Comparison of ENCODE assay signal across 22 cellular contexts in the genomic region with DNA sequence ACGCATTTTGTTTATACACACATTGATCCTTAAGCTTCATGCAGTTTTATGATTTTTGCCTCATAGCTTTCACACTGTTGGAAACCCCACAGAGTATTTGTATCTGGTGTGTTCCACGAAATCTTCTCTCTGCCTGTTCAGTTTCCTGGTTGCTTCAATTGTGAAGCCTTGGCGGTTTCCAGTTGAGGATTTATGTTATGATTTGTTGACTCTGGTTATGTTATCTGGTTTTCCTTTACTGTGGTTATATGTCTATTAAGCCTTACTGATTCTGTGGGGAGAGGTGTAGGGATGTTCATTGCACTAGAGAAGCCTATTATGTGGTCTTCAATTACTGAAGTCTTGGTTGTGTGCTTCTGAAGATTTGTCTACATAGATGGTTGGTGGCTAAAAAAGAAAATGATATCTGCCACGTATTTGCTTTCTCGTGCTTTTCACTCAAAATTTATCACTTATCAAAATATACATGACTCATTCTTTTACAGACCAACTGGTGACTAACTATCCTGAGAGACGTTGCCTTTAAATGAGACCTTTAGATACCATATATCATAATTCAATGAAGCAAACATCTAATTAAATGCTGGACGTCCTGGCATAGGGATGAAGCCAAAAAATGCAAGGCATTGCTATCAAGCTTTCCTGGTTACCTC.
DNase-seq lines count a peak whose midpoint lies in the region; ATAC-seq and TF ChIP-seq lines count a peak whose summit lies in the region.
"Had no signal": no experiment of that assay in that cellular context is flagged by ENCODE, and none has a peak within 500 bp of the region (broad histone marks: within the 10 kb centered on the region; RNA-seq: fewer than 3 reads in every experiment).

No MANE protein-coding gene starts in this region.

- H3K27me3 Mint-ChIP-seq in T-helper 17 cell: no peaks in the 10 kb centered on the region
- H3K27me3 Mint-ChIP-seq: progenitor cell of endocrine pancreas had no signal

- no peak for TF ChIP-seq POLR2A in thyroid gland (IDR thresholded peaks at IDR 0.05)

- H3K4me1 Mint-ChIP-seq in T-helper 17 cell: no peaks in the 10 kb centered on the region
- H3K4me1 Mint-ChIP-seq: nephron progenitor cell had no signal

- no peak overlapping the region for H3K27ac Mint-ChIP-seq in T-helper 17 cell
- H3K27ac Mint-ChIP-seq: GM23338, nephron progenitor cell, progenitor cell of endocrine pancreas had no signal

- no peaks in the 10 kb centered on the region for H3K79me2 ChIP-seq in fibroblast of lung (ENCODE audit: control insufficient read depth, insufficient read depth, low read length)

- H3K4me3 ChIP-seq in fibroblast of lung (replicated peaks in 1 of 4; ENCODE audit: control extremely low read depth in 1 of 4, insufficient read depth in 1 of 4, low read depth in 3 of 4, low read length in 4 of 4) (no peak overlapping the region), thyroid gland (replicated peaks in 1 of 3) (no peak overlapping the region)
- H3K4me3 ChIP-seq: GM23338, skin epidermis, tibial artery had no signal

- H4K20me1 ChIP-seq in fibroblast of lung (ENCODE audit: control insufficient read depth, extremely low read depth, insufficient read depth, low read length): no peaks in the 10 kb centered on the region

- H3K9me3 ChIP-seq in T-helper 17 cell (ENCODE audit: control insufficient read depth, low read length, poor library complexity, severe bottlenecking): no peaks in the 10 kb centered on the region
- H3K9me3 ChIP-seq in fibroblast of lung (ENCODE audit: control insufficient read depth, insufficient read depth, low read depth, low read length): no peaks in the 10 kb centered on the region
- no peaks in the 10 kb centered on the region for H3K9me3 ChIP-seq in thyroid gland
- H3K9me3 ChIP-seq: tibial artery had no signal

- WGBS in thyroid gland, 2 donors: 86% methylated on average over 7 of the region's 7 CpGs

- no peak overlapping the region for H3K27ac ChIP-seq in fibroblast of lung (ENCODE audit: insufficient read depth, low read length)
- no peak overlapping the region for H3K27ac ChIP-seq in thyroid gland
- H3K27ac ChIP-seq: HL-60, RWPE1, skin epidermis, tibial artery had no signal

- no peak overlapping the region for H3K4me2 ChIP-seq in fibroblast of lung (ENCODE audit: extremely low read depth, insufficient read depth, low read length)
- H3K4me2 ChIP-seq: GM23338 had no signal

- DNase-seq in Caki2 (ENCODE audit: low read depth) (peak; percentile 30), HT-29 (ENCODE audit: low spot score) (peak; percentile 26), T-helper 17 cell (no peak), fibroblast of lung (ENCODE audit: low read depth in 2 of 2) (peak; percentile 15 to 55), thyroid gland (no peak), NCI-H345 (lab: John Stamatoyannopoulos, UW) (no peak)
- DNase-seq in effector CD8-positive, alpha-beta T cell (lab: John Stamatoyannopoulos, UW): no peak
- DNase-seq: AML-193, Calu3, hippocampal formation, kidney, mesendoderm, NCI-H1417, NCI-H2171, nephron progenitor cell, tibial artery had no signal

- no peak overlapping the region for H2AFZ ChIP-seq in fibroblast of lung (ENCODE audit: low read length)
- H2AFZ ChIP-seq: GM23338 had no signal

- intact Hi-C loops in thyroid gland (cut with DNase I): no loop called here

- H3K36me3 Mint-ChIP-seq in T-helper 17 cell (ENCODE audit: low read depth): peaks cover 2% of the 10 kb centered on the region

- no peaks in the 10 kb centered on the region for H3K4me1 ChIP-seq in fibroblast of lung (ENCODE audit: control insufficient read depth, extremely low read depth, insufficient read depth, low read length)
- H3K4me1 ChIP-seq in thyroid gland: peaks cover 7 to 8% of the 10 kb centered on the region in 2 donors
- H3K4me1 ChIP-seq: tibial artery had no signal

- H3K9ac ChIP-seq in fibroblast of lung (ENCODE audit: insufficient read depth, low read length): no peak overlapping the region

- H3K4me3 Mint-ChIP-seq in T-helper 17 cell: no peak overlapping the region
- H3K4me3 Mint-ChIP-seq: GM23338, nephron progenitor cell had no signal

- no peak for TF ChIP-seq CTCF in fibroblast of lung (conservative IDR thresholded peaks at IDR 0.05 in 1 of 2, IDR thresholded peaks at IDR 0.05 in 1 of 2; ENCODE audit: low read depth in 1 of 2, low read length in 2 of 2)
- TF ChIP-seq CTCF in thyroid gland (IDR thresholded peaks at IDR 0.05): no peak

- in situ Hi-C loops in Caki2 (cut with HindIII; ENCODE audit: low pct_unique_long_range_greater_than_20kb, low sequenced_read_pairs): no loop called here

- ATAC-seq in T-helper 17 cell: peak; percentile 44
- ATAC-seq in GM21717 (IDR thresholded peaks at IDR 0.05; ENCODE audit: unreplicated experiment): no peak
- ATAC-seq: GM23338 had no signal

- no peaks in the 10 kb centered on the region for H3K36me3 ChIP-seq in fibroblast of lung (ENCODE audit: control insufficient read depth, insufficient read depth, low read length)
- no peaks in the 10 kb centered on the region for H3K36me3 ChIP-seq in thyroid gland
- H3K36me3 ChIP-seq: tibial artery had no signal

- no peaks in the 10 kb centered on the region for H3K27me3 ChIP-seq in fibroblast of lung (ENCODE audit: control insufficient read depth, insufficient read depth, low read length)
- no peaks in the 10 kb centered on the region for H3K27me3 ChIP-seq in thyroid gland
- H3K27me3 ChIP-seq: tibial artery had no signal

Comparison
In these comparisons a context has a peak if more than half of its experiments do, and no peak if none do; other contexts are left out.
1. DNase-seq: peak in Caki2 (single experiment), HT-29 (single experiment) and fibroblast of lung (2 of 2); none in T-helper 17 cell (0 of 3), thyroid gland (0 of 2), effector CD8-positive, alpha-beta T cell (single experiment) and NCI-H345 (single experiment).